Comparison of ENCODE assay signal across 18 cellular contexts in the genomic region with DNA sequence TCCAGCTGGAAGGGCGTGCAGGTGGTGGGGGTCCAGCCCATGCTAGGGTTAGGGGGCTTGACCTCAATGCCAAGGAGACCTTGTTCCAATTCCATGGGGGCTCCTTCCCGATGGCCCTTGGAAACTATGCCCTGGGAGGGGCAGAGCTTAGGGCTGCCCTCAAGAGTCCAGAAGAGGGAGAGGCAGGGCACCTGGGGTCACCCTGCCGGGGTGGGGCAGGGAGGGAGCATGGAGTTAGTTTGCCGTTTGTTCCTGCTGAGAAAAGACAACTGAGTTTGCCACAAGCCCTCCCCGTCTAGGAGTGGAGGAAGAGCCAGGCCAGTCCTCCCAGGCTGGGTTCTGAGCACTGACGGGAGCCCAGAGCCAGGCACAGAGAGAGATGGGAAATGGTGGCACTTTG. TPM values are rescaled to one million over a fixed set of nuclear protein-coding genes. Genes with fewer than 3 reads are reported as not detected.
A peak's percentile ranks its signal among the peaks of the same experiment; 100 is the strongest.
DNase-seq lines count a peak whose midpoint lies in the region; ATAC-seq, FAIRE-seq and TF ChIP-seq lines count a peak whose summit lies in the region.
"Had no signal": no experiment of that assay in that cellular context is flagged by ENCODE, and none has a peak within 500 bp of the region (broad histone marks: within the 10 kb centered on the region; RNA-seq: fewer than 3 reads in every experiment).

No MANE protein-coding gene starts in this region.

- DNase-seq in colonic mucosa = peak; percentile 35
- peak in 1 of 2 donors; percentile 28 for DNase-seq in left lung
- no peak for DNase-seq in sciatic nerve (ENCODE audit: low spot score)
- no peak for DNase-seq in mesothelial cell of epicardium (ENCODE audit: low spot score in 2 of 2, unreplicated experiment in 2 of 2)
- no peak for DNase-seq in RPMI8226
- DNase-seq in mammary epithelial cell = no peak
- no peak for DNase-seq in kidney
- DNase-seq: CD4-positive, alpha-beta T cell; DMS79 treated with DMSO at 0.1 percent for 48 hours; KG1; NCI-H1048; NCI-H1694; NCI-H446; SHP77 had no signal

- H3K27ac ChIP-seq in BLaER1 treated with 17β-estradiol and CSF1 and Interleukin-3, amounts not matched to agents 10 nM and 100 nM = peak overlapping the region in 1 of 11 experiments; percentile 5; a peak in 1 of 22 replicates
- H3K27ac ChIP-seq in colonic mucosa (no peak overlapping the region), left lung (no peak overlapping the region), mammary epithelial cell (ENCODE audit: insufficient read depth, low read depth, low read length) (no peak overlapping the region), kidney (ENCODE audit: low read depth in 2 of 2, low read length in 2 of 2) (no peak overlapping the region)

- H3K36me3 ChIP-seq in BLaER1 treated with 17β-estradiol and CSF1 and Interleukin-3, amounts not matched to agents 10 nM and 100 nM = no peaks in the 10 kb centered on the region
- H3K36me3 ChIP-seq in colonic mucosa (no peaks in the 10 kb centered on the region), left lung (peaks cover 0 to 24% of the 10 kb centered on the region in 2 donors), mammary epithelial cell (ENCODE audit: insufficient read depth, low read length) (no peaks in the 10 kb centered on the region), kidney (ENCODE audit: control insufficient read depth in 1 of 2, insufficient read depth in 2 of 2, low read length in 2 of 2) (peaks cover 10 to 19% of the 10 kb centered on the region in 2 donors)

- peak overlapping the region in 6 of 11 experiments; percentile 26 to 58 (median 40); a peak in 8 of 22 replicates for H3K4me2 ChIP-seq in BLaER1 treated with 17β-estradiol and CSF1 and Interleukin-3, amounts not matched to agents 10 nM and 100 nM
- no peak overlapping the region for H3K4me2 ChIP-seq in mammary epithelial cell (ENCODE audit: insufficient read depth, low read depth, low read length)

- H3K9me3 ChIP-seq in BLaER1 treated with 17β-estradiol and CSF1 and Interleukin-3, amounts not matched to agents 10 nM and 100 nM (replicated peaks in 1 of 11) = 0 out of 22 replicates have a peak, but pooled peaks cover 0 to 1% (median 0%) of the 10 kb centered on the region in 11 experiments
- H3K9me3 ChIP-seq in colonic mucosa (no peaks in the 10 kb centered on the region), left lung (no peaks in the 10 kb centered on the region), mammary epithelial cell (replicated peaks; ENCODE audit: insufficient read depth, low read length) (no peaks in the 10 kb centered on the region), kidney (ENCODE audit: control insufficient read depth in 1 of 2, low read length in 2 of 2) (no peaks in the 10 kb centered on the region)

- H3K4me3 Mint-ChIP-seq in mesothelial cell of epicardium = no peak overlapping the region
- H3K4me3 Mint-ChIP-seq: CD4-positive, alpha-beta T cell had no signal

- no peak overlapping the region for H3K4me3 ChIP-seq in BLaER1 treated with 17β-estradiol and CSF1 and Interleukin-3, amounts not matched to agents 10 nM and 100 nM
- no peak overlapping the region for H3K4me3 ChIP-seq in colonic mucosa
- H3K4me3 ChIP-seq in left lung = no peak overlapping the region
- no peak overlapping the region for H3K4me3 ChIP-seq in mammary epithelial cell (replicated peaks in 1 of 3; ENCODE audit: insufficient read depth in 1 of 3, low read depth in 2 of 3, low read length in 3 of 3)
- no peak overlapping the region for H3K4me3 ChIP-seq in kidney (ENCODE audit: low read length in 2 of 2)

- dilution Hi-C loops in mammary epithelial cell (cut with HindIII; ENCODE audit: low sequenced_read_pairs) = no loop called here

- H3K27ac Mint-ChIP-seq in mesothelial cell of epicardium = no peak overlapping the region
- H3K27ac Mint-ChIP-seq: CD4-positive, alpha-beta T cell had no signal

- intact Hi-C loops in colonic mucosa (cut with DNase I) (no loop called here), left lung (cut with DNase I) (no loop called here), sciatic nerve (cut with DNase I) (no loop called here), mammary epithelial cell (cut with micrococcal nuclease) (no loop called here), kidney (cut with DNase I) (no loop called here)

- H3K9me3 Mint-ChIP-seq in mesothelial cell of epicardium = no peaks in the 10 kb centered on the region
- H3K9me3 Mint-ChIP-seq: CD4-positive, alpha-beta T cell had no signal

- CTCF ChIA-PET in mammary epithelial cell (lab: Charles Lee; ENCODE audit: low non-redundant PET) = no interaction called here

- in situ Hi-C loops in mammary epithelial cell (cut with MboI; ENCODE audit: low sequenced_read_pairs in 2 of 2) = no loop called here

- WGBS in mammary epithelial cell (ENCODE audit: low coverage, missing lambda C conversion rate) = 67% methylated on average over 4 of the region's 6 CpGs

- H4K20me1 ChIP-seq in BLaER1 treated with 17β-estradiol and CSF1 and Interleukin-3, amounts not matched to agents 10 nM and 100 nM = peaks cover 0 to 3% (median 0%) of the 10 kb centered on the region in 11 experiments; a peak in 2 of 22 replicates
- no peaks in the 10 kb centered on the region for H4K20me1 ChIP-seq in mammary epithelial cell (ENCODE audit: insufficient read depth, low read length)

- H3K4me1 Mint-ChIP-seq in mesothelial cell of epicardium = peaks cover 15% of the 10 kb centered on the region

- TF ChIP-seq CTCF in colonic mucosa (IDR thresholded peaks at IDR 0.05) (no peak), left lung (IDR thresholded peaks at IDR 0.05) (no peak), mesothelial cell of epicardium (IDR thresholded peaks at IDR 0.05; ENCODE audit: unreplicated experiment) (no peak), mammary epithelial cell (conservative IDR thresholded peaks at IDR 0.05 in 1 of 2, IDR thresholded peaks at IDR 0.05 in 1 of 2; ENCODE audit: extremely low read depth in 1 of 2, insufficient read depth in 1 of 2, low read depth in 1 of 2, low read length in 2 of 2) (no peak), kidney (IDR thresholded peaks at IDR 0.05; ENCODE audit: borderline replicate concordance, extremely low read depth, insufficient read depth) (no peak)

- no peak overlapping the region for H2AFZ ChIP-seq in mammary epithelial cell (ENCODE audit: low read depth, low read length)

- no TSS peak for BruUV-seq in mammary epithelial cell (replicated peaks; lab: Mats Ljungman, UMichigan)

- no peaks in the 10 kb centered on the region for H3K79me2 ChIP-seq in mammary epithelial cell (ENCODE audit: insufficient read depth, low read length)

- peaks cover 22 to 37% (median 26%) of the 10 kb centered on the region in 10 experiments for H3K4me1 ChIP-seq in BLaER1 treated with 17β-estradiol and CSF1 and Interleukin-3, amounts not matched to agents 10 nM and 100 nM
- H3K4me1 ChIP-seq in colonic mucosa (no peaks in the 10 kb centered on the region), left lung (peaks cover 3 to 5% of the 10 kb centered on the region in 2 donors), mammary epithelial cell (ENCODE audit: insufficient read depth, low read length) (no peaks in the 10 kb centered on the region), kidney (ENCODE audit: control insufficient read depth in 1 of 2, insufficient read depth in 1 of 2, low read depth in 1 of 2, low read length in 2 of 2) (no peaks in the 10 kb centered on the region)

- H3K9ac ChIP-seq in BLaER1 treated with 17β-estradiol and CSF1 and Interleukin-3, amounts not matched to agents 10 nM and 100 nM = no peak overlapping the region
- H3K9ac ChIP-seq in colonic mucosa (ENCODE audit: low read depth in 2 of 2, low read length in 2 of 2) = peak overlapping the region in 1 of 2 donors; percentile 3
- no peak overlapping the region for H3K9ac ChIP-seq in mammary epithelial cell (ENCODE audit: insufficient read depth, low read length)
- no peak overlapping the region for H3K9ac ChIP-seq in kidney (ENCODE audit: low read length in 2 of 2)

- no peaks in the 10 kb centered on the region for H3K36me3 Mint-ChIP-seq in mesothelial cell of epicardium

- FAIRE-seq in kidney (lab: Jason Lieb, UNC) = no peak
- FAIRE-seq: G401.6, GM12891, GM19239 had no signal

- H3K27me3 Mint-ChIP-seq in mesothelial cell of epicardium (ENCODE audit: low read depth) = no peaks in the 10 kb centered on the region
- H3K27me3 Mint-ChIP-seq: CD4-positive, alpha-beta T cell had no signal

- peak; percentile 19 for ATAC-seq in left lung
- peak; percentile 39 for ATAC-seq in sciatic nerve

- H3K27me3 ChIP-seq in BLaER1 treated with 17β-estradiol and CSF1 and Interleukin-3, amounts not matched to agents 10 nM and 100 nM = no peaks in the 10 kb centered on the region
- H3K27me3 ChIP-seq in colonic mucosa (no peaks in the 10 kb centered on the region), left lung (no peaks in the 10 kb centered on the region), mammary epithelial cell (ENCODE audit: insufficient read depth, low read length) (no peaks in the 10 kb centered on the region)

RNA-seq across cellular contexts. Expression of a gene that starts 21.4 kb away (rescaled TPM):
- total RNA-seq in colonic mucosa (100 to 1,000 TPM in 1 of 2 donors, 10 to 100 TPM in 1; 79.2 to 126 TPM), left lung (10 to 100 TPM; 25.3 to 38.7 TPM), sciatic nerve (44.0 TPM), mesothelial cell of epicardium (16.2 to 17.8 TPM (median 16.3 TPM) in 3 replicates), mammary epithelial cell (10 to 100 TPM in 1 of 2 donors, 1 to 10 TPM in 1; 7.4 to 17.3 TPM), kidney (31.4 TPM)
- polyA plus RNA-seq in mammary epithelial cell (3.9 TPM), kidney (ENCODE audit: insufficient read depth, low read depth, low replicate concordance) (19.1 TPM)
- 4.1 TPM for polyA minus RNA-seq in mammary epithelial cell

RNA-seq across cellular contexts. Expression of a gene that starts 45.7 kb away (rescaled TPM):
- total RNA-seq in colonic mucosa (10 to 100 TPM; 34.2 to 49.8 TPM), left lung (10 to 100 TPM; 48.0 to 50.9 TPM), sciatic nerve (25.9 TPM), mesothelial cell of epicardium (34.5 to 38.3 TPM (median 36.3 TPM) in 3 replicates), mammary epithelial cell (10 to 100 TPM; 36.2 to 61.1 TPM), kidney (32.8 TPM)
- polyA plus RNA-seq in mammary epithelial cell (66.0 TPM), kidney (ENCODE audit: insufficient read depth, low read depth, low replicate concordance) (18.3 TPM)
- polyA minus RNA-seq in mammary epithelial cell = 105 TPM

RNA-seq across cellular contexts. Expression of a gene that starts 46.5 kb away (rescaled TPM):
- total RNA-seq in colonic mucosa = 1 to 10 TPM; 3.5 to 5.3 TPM
- 10 to 100 TPM; 10.7 to 12.0 TPM for total RNA-seq in left lung
- 10.0 TPM for total RNA-seq in sciatic nerve
- total RNA-seq in mesothelial cell of epicardium = 13.5 to 16.5 TPM (median 15.0 TPM) in 3 replicates
- total RNA-seq in mammary epithelial cell = 10 to 100 TPM in 1 of 2 donors, 1 to 10 TPM in 1; 7.2 to 13.1 TPM
- polyA plus RNA-seq in mammary epithelial cell = 5.2 TPM
- polyA minus RNA-seq in mammary epithelial cell = 28.0 TPM
- 10.9 TPM for total RNA-seq in kidney
- 2.9 TPM for polyA plus RNA-seq in kidney (ENCODE audit: insufficient read depth, low read depth, low replicate concordance)
